ENCODE assay signal across 15 cellular contexts in the genomic region with DNA sequence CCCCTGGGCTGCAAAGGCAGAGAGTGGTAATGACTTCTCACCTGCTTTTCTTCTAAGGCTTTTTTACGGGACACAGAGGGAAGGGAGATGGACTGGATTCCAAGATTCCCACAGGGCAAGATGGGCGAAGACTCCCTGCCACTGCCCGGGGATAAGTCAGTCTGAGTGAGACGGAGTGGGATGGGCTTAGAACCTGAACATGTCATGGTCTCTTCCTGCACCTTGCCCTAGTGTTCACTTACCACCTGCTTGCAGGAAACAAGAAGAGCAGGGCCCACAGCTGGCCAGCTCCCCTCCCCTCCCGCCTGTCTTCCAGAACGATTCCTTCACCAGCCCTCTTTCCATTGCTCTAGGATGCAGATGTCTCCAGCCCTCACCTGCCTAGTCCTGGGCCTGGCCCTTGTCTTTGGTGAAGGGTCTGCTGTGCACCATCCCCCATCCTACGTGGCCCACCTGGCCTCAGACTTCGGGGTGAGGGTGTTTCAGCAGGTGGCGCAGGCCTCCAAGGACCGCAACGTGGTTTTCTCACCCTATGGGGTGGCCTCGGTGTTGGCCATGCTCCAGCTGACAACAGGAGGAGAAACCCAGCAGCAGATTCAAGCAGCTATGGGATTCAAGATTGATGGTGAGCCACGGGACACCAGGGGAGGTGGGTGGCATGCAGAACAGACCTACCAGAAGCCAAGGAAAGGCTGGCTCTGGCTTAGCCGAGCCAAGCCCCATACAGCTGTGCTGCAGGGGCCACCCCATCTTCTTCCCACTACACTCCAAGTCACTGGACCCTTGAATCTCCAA. TPM values are rescaled to one million over a fixed set of nuclear protein-coding genes. Genes with fewer than 3 reads are reported as not detected.
DNase-seq lines count a peak whose midpoint lies in the region; ATAC-seq and TF ChIP-seq lines count a peak whose summit lies in the region.
"Had no signal": no experiment of that assay in that cellular context is flagged by ENCODE, and none has a peak within 500 bp of the region (broad histone marks: within the 10 kb centered on the region; RNA-seq: fewer than 3 reads in every experiment).

No MANE protein-coding gene starts in this region.

- peak overlapping the region; percentile 88 for H3K4me2 ChIP-seq in smooth muscle cell

- H3K27me3 Mint-ChIP-seq in HFFc6 (ENCODE audit: insufficient read depth) = peaks cover 66% of the 10 kb centered on the region

- peak overlapping the region; percentile 98 for H3K27ac Mint-ChIP-seq in HFFc6
- H3K27ac Mint-ChIP-seq: activated naive CD8-positive, alpha-beta T cell had no signal

- H3K36me3 ChIP-seq in smooth muscle cell (ENCODE audit: low read depth) = peaks cover 6% of the 10 kb centered on the region
- H3K36me3 ChIP-seq: pancreas had no signal

- H3F3A ChIP-seq in smooth muscle cell (ENCODE audit: low read depth) = peaks cover 60% of the 10 kb centered on the region

- no peak for ATAC-seq in stimulated activated naive CD8-positive, alpha-beta T cell treated with anti-CD3 and anti-CD28 coated beads, Interleukin-15, Interleukin-2, amounts not matched to agents 100 U/mL and 50 U/mL, for 24 hours
- ATAC-seq: T-cell had no signal

- TF ChIP-seq CTCF in HFFc6 (IDR thresholded peaks at IDR 0.05) (no peak), WI38 (IDR thresholded peaks at IDR 0.05; ENCODE audit: low read depth, low read length) (no peak), foreskin fibroblast (IDR thresholded peaks at IDR 0.05; ENCODE audit: low read depth, low read length) (no peak), smooth muscle cell (IDR thresholded peaks at IDR 0.05; ENCODE audit: borderline replicate concordance, insufficient read depth, poor library complexity, severe bottlenecking) (no peak)

- H3K27me3 ChIP-seq in smooth muscle cell (ENCODE audit: low read depth) = no peaks in the 10 kb centered on the region
- H3K27me3 ChIP-seq: pancreas had no signal

- H4K20me1 ChIP-seq in smooth muscle cell (ENCODE audit: low read depth) = peaks cover 57% of the 10 kb centered on the region

- peak overlapping the region; percentile 98 for H3K4me3 Mint-ChIP-seq in HFFc6
- H3K4me3 Mint-ChIP-seq: activated naive CD8-positive, alpha-beta T cell had no signal

- peaks cover 9% of the 10 kb centered on the region for H3K4me1 ChIP-seq in smooth muscle cell (ENCODE audit: low read depth)
- H3K4me1 ChIP-seq: pancreas had no signal

- peaks cover 89% of the 10 kb centered on the region for H3K4me1 Mint-ChIP-seq in HFFc6 (ENCODE audit: low read depth)

- peak overlapping the region; percentile 95 for H3K4me3 ChIP-seq in WI38 (ENCODE audit: low read depth, low read length)
- peak overlapping the region; percentile 61 to 90 for H3K4me3 ChIP-seq in foreskin fibroblast (ENCODE audit: low read depth in 1 of 2, low read length in 2 of 2)
- H3K4me3 ChIP-seq in smooth muscle cell = peak overlapping the region; percentile 53

- H2AFZ ChIP-seq in smooth muscle cell (ENCODE audit: low read depth) = no peak overlapping the region

- peak overlapping the region; percentile 100 for H3K27ac ChIP-seq in smooth muscle cell (ENCODE audit: low read depth)
- H3K27ac ChIP-seq: pancreas had no signal

- H3K9me3 ChIP-seq in smooth muscle cell (replicated peaks; ENCODE audit: low read depth) = no peaks in the 10 kb centered on the region
- H3K9me3 ChIP-seq: pancreas had no signal

- peaks cover 14% of the 10 kb centered on the region for H3K79me2 ChIP-seq in smooth muscle cell (ENCODE audit: low read depth)

- H3K9me3 Mint-ChIP-seq in HFFc6 = peaks cover 55% of the 10 kb centered on the region
- H3K9me3 Mint-ChIP-seq: T-cell had no signal

- DNase-seq in HFFc6 (peak; percentile 64), foreskin fibroblast (peak; percentile 29 to 51), smooth muscle cell (lab: John Stamatoyannopoulos, UW; ENCODE audit: unreplicated experiment) (no peak), NCI-H748 (lab: John Stamatoyannopoulos, UW; ENCODE audit: unreplicated experiment) (no peak)
- no peak for DNase-seq in stimulated activated naive CD8-positive, alpha-beta T cell treated with anti-CD3 and anti-CD28 coated beads, Interleukin-15, Interleukin-2, amounts not matched to agents 100 U/mL and 50 U/mL, for 24 hours
- DNase-seq in stimulated activated CD8-positive, alpha-beta memory T cell treated with anti-CD3 and anti-CD28 coated beads, Interleukin-4, amount 100 ng/mL, for 48 hours = no peak
- DNase-seq: effector memory CD4-positive, alpha-beta T cell; GOT3; pancreas; T-cell had no signal

- WGBS in smooth muscle cell (ENCODE audit: low lambda C conversion rate) = 80% methylated on average over 14 of the region's 14 CpGs

- H3K9ac ChIP-seq in smooth muscle cell (ENCODE audit: low read depth) = peak overlapping the region; percentile 79

- H3K36me3 Mint-ChIP-seq in HFFc6 (ENCODE audit: low read depth) = peaks cover 60% of the 10 kb centered on the region
- H3K36me3 Mint-ChIP-seq: activated naive CD8-positive, alpha-beta T cell; T-cell had no signal

RNA-seq across cellular contexts. Expression of a gene that starts 1.3 kb away (rescaled TPM):
- total RNA-seq in HFFc6 (2021; fragmentation: NEBNext Ultra II Directional; extraction: Animal tissue kit (Norgen Biotek cat#: 25700)) = 1,000 to 10,000 TPM in 4 of 6 experiments, 100 to 1,000 TPM in 2; 906 to 2,092 (median 1,052) TPM
- total RNA-seq in smooth muscle cell = 387 and 435 TPM in 2 replicates
- 460 and 495 TPM in 2 replicates for polyA plus RNA-seq in smooth muscle cell

RNA-seq across cellular contexts. Expression of a gene that starts 26.0 kb away (rescaled TPM):
- total RNA-seq in HFFc6 (2021; fragmentation: NEBNext Ultra II Directional; extraction: Animal tissue kit (Norgen Biotek cat#: 25700)) = 100 to 1,000 TPM; 154 to 176 (median 166) TPM
- total RNA-seq in smooth muscle cell = 104 and 105 TPM in 2 replicates
- polyA plus RNA-seq in smooth muscle cell = 44.0 and 51.2 TPM in 2 replicates

RNA-seq across cellular contexts. Expression of a gene that starts 37.1 kb away (rescaled TPM):
- total RNA-seq in HFFc6 (2021; fragmentation: NEBNext Ultra II Directional; extraction: Animal tissue kit (Norgen Biotek cat#: 25700)) = under 1 TPM; 0.19 to 0.78 (median 0.35) TPM
- total RNA-seq in smooth muscle cell = 0.85 TPM in 1 of 2 replicates, not detected in the other
- polyA plus RNA-seq in smooth muscle cell = 0.20 and 0.25 TPM in 2 replicates
- total RNA-seq: M059J, T-cell had no signal

RNA-seq across cellular contexts. Expression of a gene that starts 43.0 kb away (rescaled TPM):
- total RNA-seq in HFFc6 (2021; fragmentation: NEBNext Ultra II Directional; extraction: Animal tissue kit (Norgen Biotek cat#: 25700)) = 10 to 100 TPM; 17.8 to 20.6 (median 19.4) TPM
- 2.5 and 5.4 TPM in 2 replicates for total RNA-seq in smooth muscle cell
- 11.0 and 11.2 TPM in 2 replicates for polyA plus RNA-seq in smooth muscle cell

RNA-seq across cellular contexts. Expression of a gene that starts 51.9 kb away (rescaled TPM):
- not detected for total RNA-seq in HFFc6 (2021; fragmentation: NEBNext Ultra II Directional; extraction: Animal tissue kit (Norgen Biotek cat#: 25700))
- not detected in 2 replicates for total RNA-seq in smooth muscle cell
- not detected in 2 replicates for polyA plus RNA-seq in smooth muscle cell
- total RNA-seq: NCI-H460, T-cell had no signal
- polyA plus RNA-seq: thymus had no signal

Comparison
In these comparisons a context has a peak if more than half of its experiments do, and no peak if none do; other contexts are left out.
1. DNase-seq: peak in HFFc6 (single experiment) and foreskin fibroblast (2 of 2); none in smooth muscle cell (single experiment), stimulated activated naive CD8-positive, alpha-beta T cell treated with anti-CD3 and anti-CD28 coated beads, Interleukin-15, Interleukin-2, amounts not matched to agents 100 U/mL and 50 U/mL, for 24 hours (single experiment), NCI-H748 (single experiment) and stimulated activated CD8-positive, alpha-beta memory T cell treated with anti-CD3 and anti-CD28 coated beads, Interleukin-4, amount 100 ng/mL, for 48 hours (single experiment).
2. Peak in every context shown above with its lines, with median percentiles within 50 percentile points of each other: H3K4me3 ChIP-seq.